Comparison of ENCODE assay signal across 8 cellular contexts in the genomic region with DNA sequence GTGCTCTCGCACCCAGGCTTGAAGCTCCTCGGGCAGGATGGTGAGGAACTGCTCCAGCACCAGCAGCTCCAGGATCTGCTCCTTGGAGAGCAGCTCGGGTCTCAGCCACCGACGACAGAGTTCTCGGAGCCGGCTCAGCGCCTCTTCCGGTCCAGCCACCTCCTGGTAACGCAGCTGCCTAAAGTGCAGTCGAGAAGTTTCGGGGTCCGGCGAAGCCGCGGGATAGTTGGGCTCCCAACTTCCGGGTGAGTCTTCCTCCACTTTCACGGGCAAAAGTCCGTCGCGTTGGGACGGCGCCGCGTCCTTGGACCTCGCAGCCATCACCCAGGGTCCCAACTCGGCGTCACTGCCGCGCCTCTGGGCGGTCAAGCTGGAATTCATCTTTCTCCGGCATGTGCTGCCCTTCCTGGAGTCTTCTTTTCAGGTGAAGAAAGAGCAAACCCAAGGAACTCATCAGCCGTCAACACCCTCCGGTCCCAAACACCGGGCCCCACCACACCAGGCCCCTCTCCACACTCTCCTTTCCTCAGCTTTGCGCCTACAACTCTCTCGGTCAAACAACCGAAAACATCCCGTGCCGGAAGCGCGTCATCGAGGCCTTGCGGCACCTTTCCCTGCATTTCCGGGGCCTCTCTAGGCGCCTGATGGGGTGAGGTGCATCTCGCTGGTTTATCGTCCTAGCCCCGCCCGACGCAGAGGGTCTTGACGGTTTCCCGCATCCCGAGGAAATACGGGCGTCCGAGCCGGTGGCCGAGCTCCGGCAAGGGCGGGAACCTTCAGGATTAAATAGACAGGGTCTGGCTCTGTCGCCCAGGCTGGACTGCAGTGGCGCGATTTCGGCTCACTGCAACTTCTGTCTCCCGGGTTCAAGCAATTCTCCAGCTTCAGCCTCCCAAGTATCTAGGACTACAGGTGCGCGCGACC. TPM values are rescaled to one million over a fixed set of nuclear protein-coding genes. Genes with fewer than 3 reads are reported as not detected.
A peak's percentile ranks its signal among the peaks of the same experiment; 100 is the strongest.
DNase-seq lines count a peak whose midpoint lies in the region; ATAC-seq and TF ChIP-seq lines count a peak whose summit lies in the region.

ZNF394 (minus strand) TSS at position 569 of the 924 bp plus-strand sequence; CDS start at position 381, 188 bp downstream.

- H3K27ac ChIP-seq in GM23248 = peak within 1 kb of the TSS; percentile 88

- H3K4me3 ChIP-seq in GM23248 (peak within 1 kb of the TSS; percentile 99), Loucy (ENCODE audit: low read length, poor library complexity, severe bottlenecking) (peak within 1 kb of the TSS; percentile 99), fibroblast of the aortic adventitia (ENCODE audit: low read depth, low read length) (peak within 1 kb of the TSS; percentile 95)

- peak within 1 kb of the TSS; percentile 96 for H3K4me3 Mint-ChIP-seq in natural killer cell treated with Interleukin-12 subunit alpha and Interleukin-12 subunit beta and Interleukin-15 and Interleukin-18, amount 100 ng/mL, for 72 hours

- H3K4me1 ChIP-seq in GM23248 (ENCODE audit: insufficient read depth) = peaks cover 12% of the 10 kb centered on the region; the same call in 1 of the 2 replicates
- H3K4me1 ChIP-seq in Loucy (ENCODE audit: insufficient read depth, low read length, poor library complexity, severe bottlenecking) = peaks cover 21% of the 10 kb centered on the region

- H3K36me3 Mint-ChIP-seq in natural killer cell treated with Interleukin-12 subunit alpha and Interleukin-12 subunit beta and Interleukin-15 and Interleukin-18, amount 100 ng/mL, for 72 hours = peaks cover 13% of the 10 kb centered on the region

- H3K9me3 ChIP-seq in GM23248 (ENCODE audit: low read depth) = no peaks in the 10 kb centered on the region
- no peaks in the 10 kb centered on the region for H3K9me3 ChIP-seq in Loucy (ENCODE audit: insufficient read depth, low read depth, low read length)

- TF ChIP-seq CTCF in Loucy (conservative IDR thresholded peaks at IDR 0.05; ENCODE audit: low read length) = no peak
- TF ChIP-seq CTCF in fibroblast of the aortic adventitia (IDR thresholded peaks at IDR 0.05; ENCODE audit: insufficient read depth, low read length) = no peak

- H3K4me1 Mint-ChIP-seq in natural killer cell treated with Interleukin-12 subunit alpha and Interleukin-12 subunit beta and Interleukin-15 and Interleukin-18, amount 100 ng/mL, for 72 hours (ENCODE audit: low read depth in 2 of 2) = peaks cover 13 to 21% of the 10 kb centered on the region in 2 donors

- ATAC-seq in natural killer cell treated with Interleukin-12 subunit alpha and Interleukin-12 subunit beta and Interleukin-15 and Interleukin-18, amount 100 ng/mL, for 72 hours = peak; percentile 67 to 73

- in situ Hi-C loops in GM23248 (cut with MboI) = no loop called here

- H3K36me3 ChIP-seq in GM23248 (ENCODE audit: low read depth) = peaks cover 17% of the 10 kb centered on the region
- H3K36me3 ChIP-seq in Loucy (ENCODE audit: insufficient read depth, low read length) = no peaks in the 10 kb centered on the region; the same call in 1 of the 2 replicates

- peak within 1 kb of the TSS; percentile 94 to 99 for H3K27ac Mint-ChIP-seq in natural killer cell treated with Interleukin-12 subunit alpha and Interleukin-12 subunit beta and Interleukin-15 and Interleukin-18, amount 100 ng/mL, for 72 hours

- peaks cover 11% of the 10 kb centered on the region; the same call in 1 of the 2 replicates for H3F3A ChIP-seq in GM23248 (ENCODE audit: insufficient read depth)
- H3F3A ChIP-seq in Loucy (ENCODE audit: low read depth) = no peaks in the 10 kb centered on the region

- H3K27me3 ChIP-seq in GM23248 (replicated peaks; ENCODE audit: insufficient read depth) = no peaks in the 10 kb centered on the region
- no peaks in the 10 kb centered on the region for H3K27me3 ChIP-seq in Loucy (ENCODE audit: insufficient read depth, low read length, poor library complexity, severe bottlenecking)

- DNase-seq in DMS79 treated with DMSO at 0.1 percent for 48 hours (lab: John Stamatoyannopoulos, UW) (peak; percentile 85), GM23248 (peak; percentile 96), SHP77 treated with DMSO at 0.1 percent for 48 hours (lab: John Stamatoyannopoulos, UW) (peak; percentile 78), fibroblast of the aortic adventitia (ENCODE audit: low read depth) (peak; percentile 93)
- peak; percentile 96 for DNase-seq in activated effector memory CD4-positive, alpha-beta T cell treated with anti-CD3 and anti-CD28 coated beads, Interleukin-2, amount 50 U/mL, for 16 hours
- peak; percentile 93 for DNase-seq in natural killer cell treated with Interleukin-12 subunit alpha and Interleukin-12 subunit beta and Interleukin-15 and Interleukin-18, amount 100 ng/mL, for 72 hours (ENCODE audit: low spot score)
- peak; percentile 91 for DNase-seq in stimulated activated naive CD4-positive, alpha-beta T cell treated with Interleukin-2 at 50 U/mL for 16 hours (lab: John Stamatoyannopoulos, UW)

- H2AFZ ChIP-seq in GM23248 = peak within 1 kb of the TSS; percentile 98
- H2AFZ ChIP-seq in Loucy (ENCODE audit: low read length) = peak within 1 kb of the TSS; percentile 97

- H3K27me3 Mint-ChIP-seq in natural killer cell treated with Interleukin-12 subunit alpha and Interleukin-12 subunit beta and Interleukin-15 and Interleukin-18, amount 100 ng/mL, for 72 hours = no peaks in the 10 kb centered on the region

- no peaks in the 10 kb centered on the region for H3K9me3 Mint-ChIP-seq in natural killer cell treated with Interleukin-12 subunit alpha and Interleukin-12 subunit beta and Interleukin-15 and Interleukin-18, amount 100 ng/mL, for 72 hours

- H3K4me2 ChIP-seq in GM23248 (ENCODE audit: unreplicated experiment) (peak within 1 kb of the TSS; percentile 84), Loucy (ENCODE audit: low read depth, low read length, poor library complexity, severe bottlenecking) (peak within 1 kb of the TSS; percentile 90)

- no peaks in the 10 kb centered on the region for H3K9me2 ChIP-seq in GM23248 (ENCODE audit: insufficient read depth)
- H3K9me2 ChIP-seq in Loucy (replicated peaks; ENCODE audit: low read depth, low read length) = no peaks in the 10 kb centered on the region

- 1 to 2% methylated on average over 69 of the region's 69 CpGs for WGBS in GM23248 (ENCODE audit: low coverage in 1 of 2, low lambda C conversion rate in 2 of 2, missing lambda C conversion rate in 2 of 2), 2 experiments

- H3K79me2 ChIP-seq in GM23248 (ENCODE audit: insufficient read depth) = peaks cover 71% of the 10 kb centered on the region
- peaks cover 58% of the 10 kb centered on the region for H3K79me2 ChIP-seq in Loucy (ENCODE audit: insufficient read depth, low read length)

- H3K9ac ChIP-seq in GM23248 (peak within 1 kb of the TSS; percentile 88), Loucy (ENCODE audit: low read depth, low read length, poor library complexity, severe bottlenecking) (peak within 1 kb of the TSS; percentile 91)

- no peaks in the 10 kb centered on the region; the same call in 1 of the 2 replicates for H4K20me1 ChIP-seq in GM23248 (ENCODE audit: insufficient read depth)
- peaks cover 32% of the 10 kb centered on the region for H4K20me1 ChIP-seq in Loucy (ENCODE audit: insufficient read depth, low read length, poor library complexity, severe bottlenecking)

RNA-seq across cellular contexts. Expression of gene ZNF394, which starts in this region (rescaled TPM):
- total RNA-seq in GM23248 (2014; rRNA removed; shearing (Covaris generic)) = 17.3 and 24.3 TPM in 2 replicates
- 16.8 and 17.6 TPM in 2 replicates for polyA plus RNA-seq in GM23248 (2016; fragmentation: Nextera tagmentation; extraction: Ambion mirVana)
- 23.4 and 31.2 TPM in 2 replicates for total RNA-seq in fibroblast of the aortic adventitia (ENCODE audit: low replicate concordance)
- total RNA-seq in natural killer cell treated with Interleukin-12 subunit alpha and Interleukin-12 subunit beta and Interleukin-15 and Interleukin-18, amount 100 ng/mL, for 72 hours = 10 to 100 TPM; 62.0 to 70.5 TPM

Comparison
In these comparisons a context has a peak if more than half of its experiments do, and no peak if none do; other contexts are left out.
1. Peak in every context shown above with its lines: DNase-seq, ATAC-seq, H3K4me3 ChIP-seq and H3K27ac ChIP-seq.